Comparison of ENCODE assay signal across 31 cellular contexts in genomic region chr11:69613594-69613993, GRCh38.
"Had no signal": no experiment of that assay in that cellular context is flagged by ENCODE, and none has a peak within 500 bp of the region (broad histone marks: within the 10 kb centered on the region; RNA-seq: fewer than 3 reads in every experiment).

No MANE protein-coding gene starts in this region.

- H3K27ac ChIP-seq: neural progenitor cell, ovary, parathyroid adenoma, psoas muscle, skin epidermis, spleen, suprapubic skin, testis, tibial artery, transverse colon, upper lobe of left lung, vagina had no signal

- H3K79me2 ChIP-seq: parathyroid adenoma had no signal

- H3K4me3 ChIP-seq: neural progenitor cell, ovary, psoas muscle, skin epidermis, smooth muscle cell, spleen, suprapubic skin, testis, tibial artery, transverse colon, upper lobe of left lung, vagina had no signal

- H3K4me3 Mint-ChIP-seq: natural killer cell; nephron; neural progenitor cell; stimulated activated memory B cell treated with anti-CD40 and anti-IgM and Interleukin-4, amounts not matched to agents 10 μg/mL and 1 μg/mL and 100 μg/mL, for 72 hours; stimulated activated naive CD8-positive, alpha-beta T cell treated with anti-CD3 and anti-CD28 coated beads, Interleukin-15, amount 100 ng/mL, for 72 hours had no signal

- H3K27me3 ChIP-seq: neural progenitor cell, ovary, suprapubic skin, testis, transverse colon, upper lobe of left lung, vagina had no signal

- H3K4me1 ChIP-seq: parathyroid adenoma, psoas muscle, spleen, suprapubic skin, testis, tibial artery, transverse colon, upper lobe of left lung, vagina had no signal

- H3K36me3 Mint-ChIP-seq: natural killer cell; stimulated activated memory B cell treated with anti-CD40 and anti-IgM and Interleukin-4, amounts not matched to agents 10 μg/mL and 1 μg/mL and 100 μg/mL, for 72 hours had no signal

- H3K9ac ChIP-seq: neural progenitor cell, parathyroid adenoma had no signal

- H3K4me2 ChIP-seq: neural progenitor cell, smooth muscle cell had no signal

- H3K4me1 Mint-ChIP-seq: natural killer cell; nephron; stimulated activated memory B cell treated with anti-CD40 and anti-IgM and Interleukin-4, amounts not matched to agents 10 μg/mL and 1 μg/mL and 100 μg/mL, for 72 hours; stimulated activated naive CD8-positive, alpha-beta T cell treated with anti-CD3 and anti-CD28 coated beads, Interleukin-15, amount 100 ng/mL, for 72 hours had no signal

- H3K36me3 ChIP-seq: neural progenitor cell, ovary, spleen, suprapubic skin, tibial artery, transverse colon, upper lobe of left lung, vagina had no signal

- DNase-seq: natural killer cell; occipital lobe; ovary; posterior cingulate gyrus; psoas muscle; right cardiac atrium; spleen; stimulated activated CD4-positive, alpha-beta T cell treated with anti-CD3 and anti-CD28 coated beads, Interleukin-12 subunit alpha, Interleukin-12 subunit beta, amount 100 ng/mL, for 4 hours; stimulated activated CD4-positive, alpha-beta T cell treated with anti-CD3 and anti-CD28 coated beads, Interleukin-1b, Interleukin-23, amount 100 ng/mL, for 48 hours; stimulated activated CD4-positive, alpha-beta T cell treated with anti-CD3 and anti-CD28 coated beads, Interleukin-4, amount 100 ng/mL, for 1 hour; stimulated activated CD4-positive, alpha-beta T cell treated with anti-CD3 and anti-CD28 coated beads, Interleukin-4, amount 100 ng/mL, for 4 hours; stimulated activated CD8-positive, alpha-beta memory T cell treated with anti-CD3 and anti-CD28 coated beads, Interleukin-4, amount 100 ng/mL, for 48 hours; stimulated activated naive CD4-positive, alpha-beta T cell; stimulated activated naive CD8-positive, alpha-beta T cell treated with anti-CD3 and anti-CD28 coated beads, Interleukin-15, amount 100 ng/mL, for 72 hours; stimulated activated naive CD8-positive, alpha-beta T cell treated with anti-CD3 and anti-CD28 coated beads, Interleukin-15, Interleukin-2, amounts not matched to agents 100 U/mL and 50 U/mL, for 24 hours; substantia nigra; testis; tibial artery; transverse colon; upper lobe of left lung had no signal

- H2AFZ ChIP-seq: neural progenitor cell, parathyroid adenoma had no signal

- FAIRE-seq: urothelium cell line had no signal

- H3K9me3 ChIP-seq: testis, vagina had no signal

- ATAC-seq: natural killer cell; psoas muscle; right cardiac atrium; sciatic nerve; stimulated activated memory B cell treated with anti-CD40 and anti-IgM and Interleukin-4, amounts not matched to agents 10 μg/mL and 1 μg/mL and 100 μg/mL, for 72 hours; stimulated activated naive CD8-positive, alpha-beta T cell treated with anti-CD3 and anti-CD28 coated beads, Interleukin-15, amount 100 ng/mL, for 72 hours; stimulated activated naive CD8-positive, alpha-beta T cell treated with anti-CD3 and anti-CD28 coated beads, Interleukin-15, Interleukin-2, amounts not matched to agents 100 U/mL and 50 U/mL, for 24 hours had no signal

- H3K27ac Mint-ChIP-seq: natural killer cell; nephron; progenitor cell of endocrine pancreas; stimulated activated memory B cell treated with anti-CD40 and anti-IgM and Interleukin-4, amounts not matched to agents 10 μg/mL and 1 μg/mL and 100 μg/mL, for 72 hours; stimulated activated naive CD8-positive, alpha-beta T cell treated with anti-CD3 and anti-CD28 coated beads, Interleukin-15, amount 100 ng/mL, for 72 hours had no signal
